9 cellular contexts compared by ENCODE assay signal in the genomic region with DNA sequence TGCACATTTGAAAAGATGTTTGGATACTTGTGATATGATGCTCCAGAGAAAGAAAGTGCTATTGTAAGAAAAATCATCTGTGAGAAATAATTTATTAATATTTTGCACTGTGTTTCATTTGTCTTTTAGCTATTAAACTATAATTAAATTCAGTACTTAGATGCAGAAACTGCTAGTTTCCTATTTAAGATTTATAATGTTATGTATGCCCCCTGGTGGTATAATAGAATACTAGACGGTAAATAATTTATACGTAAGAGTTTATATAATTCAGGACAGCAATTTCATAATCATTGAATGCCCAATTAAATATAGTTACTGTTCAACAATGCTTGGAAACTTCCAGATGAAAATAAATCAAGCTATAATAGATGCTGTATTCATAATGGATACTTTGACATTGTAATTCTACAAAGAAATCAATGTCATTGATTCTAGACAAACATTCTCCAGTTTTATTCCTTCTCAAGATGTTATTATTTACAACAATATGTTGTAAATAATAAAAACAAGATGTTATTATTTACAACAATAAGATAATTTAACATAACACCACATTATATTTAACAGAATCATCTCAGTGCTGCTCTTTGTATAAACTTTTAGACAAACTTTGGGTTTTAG.
DNase-seq lines count a peak whose midpoint lies in the region; ATAC-seq and TF ChIP-seq lines count a peak whose summit lies in the region.
"Had no signal": no experiment of that assay in that cellular context is flagged by ENCODE, and none has a peak within 500 bp of the region (broad histone marks: within the 10 kb centered on the region; RNA-seq: fewer than 3 reads in every experiment).

No MANE protein-coding gene starts in this region.

- no peaks in the 10 kb centered on the region for H3F3A ChIP-seq in smooth muscle cell (ENCODE audit: low read depth)

- H3K79me2 ChIP-seq in HCT116 (ENCODE audit: insufficient read depth, low read length) (no peaks in the 10 kb centered on the region), smooth muscle cell (ENCODE audit: low read depth) (no peaks in the 10 kb centered on the region)

- no peaks in the 10 kb centered on the region for H3K4me1 Mint-ChIP-seq in activated T-cell treated with anti-CD3 and anti-CD28 coated beads, Interleukin-2, amount 50 U/mL, for 4 hours (ENCODE audit: low read depth)

- RAD21 ChIA-PET in HCT116 (lab: Charles Lee; ENCODE audit: low non-redundant PET in 1 of 2, low total read pairs in 2 of 2, uncharacterized antibody in 2 of 2, unreplicated experiment in 2 of 2), result interaction anchor here in 1 of 2 experiments (0.6 kb wide), 1 partner anchor 184 kb away, joined by 3 read pairs; no protein-coding TSS in a partner anchor

- no peaks in the 10 kb centered on the region for H3K36me3 Mint-ChIP-seq in activated T-cell treated with anti-CD3 and anti-CD28 coated beads, Interleukin-2, amount 50 U/mL, for 4 hours (ENCODE audit: insufficient read depth)

- no peak overlapping the region for H3K27ac ChIP-seq in HCT116 (ENCODE audit: low read depth, low read length)
- H3K27ac ChIP-seq in Peyer's patch, result no peak overlapping the region
- H3K27ac ChIP-seq in esophagus muscularis mucosa (replicated peaks in 1 of 4), result no peak overlapping the region
- no peak overlapping the region for H3K27ac ChIP-seq in smooth muscle cell (ENCODE audit: low read depth)
- H3K27ac ChIP-seq in stomach, result no peak overlapping the region

- intact Hi-C loops in HCT116 (cut with micrococcal nuclease), result loop anchor here (1.0 to 10.0 kb wide), 2 partner anchors 184 to 941 kb away; partner anchors contain the start of gene MAN2A1
- intact Hi-C loops in esophagus muscularis mucosa (cut with DNase I), result loop anchor here (10.0 kb wide), 1 partner anchor 931 kb away; no protein-coding TSS in a partner anchor
- intact Hi-C loops in stomach (cut with DNase I; ENCODE audit: low total_unique reads), result no loop called here

- POLR2A ChIA-PET in HCT116 (lab: Charles Lee), result interaction anchor here (0.6 kb wide), 1 partner anchor 184 kb away, joined by 4 read pairs; no protein-coding TSS in a partner anchor

- BruUV-seq in HCT116 (replicated peaks; lab: Mats Ljungman, UMichigan), result no TSS peak

- TF ChIP-seq CTCF in AG10803 (conservative IDR thresholded peaks at IDR 0.05; ENCODE audit: low read length) (peak; percentile 62), HCT116 (IDR thresholded peaks at IDR 0.05 in 2 of 3, conservative IDR thresholded peaks at IDR 0.05 in 1 of 3; ENCODE audit: borderline replicate concordance in 1 of 3, insufficient read depth in 1 of 3, low read depth in 2 of 3, low read length in 2 of 3) (peak in 2 of 3 experiments; percentile 46 to 63; a peak in 3 of 6 replicates), Peyer's patch (IDR thresholded peaks at IDR 0.05) (peak in 4 of 6 experiments; percentile 22 to 54 (median 41)), esophagus muscularis mucosa (IDR thresholded peaks at IDR 0.05) (peak; percentile 23 to 58 (median 52)), smooth muscle cell (IDR thresholded peaks at IDR 0.05; ENCODE audit: borderline replicate concordance, insufficient read depth, poor library complexity, severe bottlenecking) (peak; percentile 64), stomach (IDR thresholded peaks at IDR 0.05) (peak in 3 of 7 experiments; percentile 23 to 68 (median 30))

- no peak overlapping the region for H3K4me3 Mint-ChIP-seq in activated T-cell treated with anti-CD3 and anti-CD28 coated beads, Interleukin-2, amount 50 U/mL, for 4 hours

- H3K9ac ChIP-seq in HCT116 (ENCODE audit: low read length), result no peak overlapping the region
- H3K9ac ChIP-seq in smooth muscle cell (ENCODE audit: low read depth), result no peak overlapping the region

- H4K20me1 ChIP-seq in HCT116 (ENCODE audit: insufficient read depth) (no peaks in the 10 kb centered on the region), smooth muscle cell (ENCODE audit: low read depth) (no peaks in the 10 kb centered on the region)

- H3K4me3 ChIP-seq in AG10803 (ENCODE audit: low read length) (no peak overlapping the region), HCT116 (replicated peaks in 1 of 2; ENCODE audit: low read depth in 1 of 2, low read length in 2 of 2) (no peak overlapping the region), Peyer's patch (no peak overlapping the region), esophagus muscularis mucosa (no peak overlapping the region), smooth muscle cell (no peak overlapping the region), stomach (no peak overlapping the region)
- H3K4me3 ChIP-seq: HAP-1 had no signal

- no peak overlapping the region for H2AFZ ChIP-seq in HCT116 (ENCODE audit: low read depth, low read length, poor library complexity, severe bottlenecking)
- H2AFZ ChIP-seq in smooth muscle cell (ENCODE audit: low read depth), result no peak overlapping the region

- CTCF ChIA-PET in HCT116 (lab: Charles Lee), result interaction anchor here (0.6 to 1.9 kb wide), 4 partner anchors 11 to 185 kb away, joined by 3 to 10 read pairs (median 4); no protein-coding TSS in a partner anchor

- H3K4me2 ChIP-seq in HCT116 (ENCODE audit: low read length), result peak overlapping the region; percentile 11
- H3K4me2 ChIP-seq in smooth muscle cell, result no peak overlapping the region

- 3% methylated on average over 2 of the region's 2 CpGs for WGBS in esophagus muscularis mucosa
- WGBS in smooth muscle cell (ENCODE audit: low lambda C conversion rate), result 18% methylated on average over 2 of the region's 2 CpGs
- WGBS in stomach, 5 donors, result 0 to 3% (median 2%) methylated on average over 2 of the region's 2 CpGs

- H3K9me2 ChIP-seq in HCT116 (ENCODE audit: insufficient read depth), result no peaks in the 10 kb centered on the region

- peak; percentile 52 for DNase-seq in AG10803 (ENCODE audit: low read depth)
- peak; percentile 22 for DNase-seq in HCT116 (ENCODE audit: low read depth, low spot score)
- DNase-seq in Peyer's patch, result no peak
- DNase-seq in esophagus muscularis mucosa (ENCODE audit: extremely low spot score), result no peak
- DNase-seq in smooth muscle cell (lab: John Stamatoyannopoulos, UW; ENCODE audit: unreplicated experiment), result no peak
- DNase-seq in activated T-cell treated with anti-CD3 and anti-CD28 coated beads, Interleukin-2, amount 50 U/mL, for 4 hours, result no peak
- DNase-seq in stomach, result no peak

- TF ChIP-seq POLR2A in HCT116 (IDR thresholded peaks at IDR 0.05; ENCODE audit: borderline replicate concordance, extremely low read depth, insufficient read depth, insufficient read length) (no peak), Peyer's patch (IDR thresholded peaks at IDR 0.05) (no peak), esophagus muscularis mucosa (IDR thresholded peaks at IDR 0.05; ENCODE audit: low read depth) (no peak), stomach (IDR thresholded peaks at IDR 0.05) (no peak)

- H3K27me3 Mint-ChIP-seq in activated T-cell treated with anti-CD3 and anti-CD28 coated beads, Interleukin-2, amount 50 U/mL, for 4 hours (ENCODE audit: low read depth), result peaks cover 4% of the 10 kb centered on the region

- ATAC-seq in HCT116 (no peak), GM19324 (IDR thresholded peaks at IDR 0.05; ENCODE audit: low FRiP score, unreplicated experiment) (no peak)
- ATAC-seq in activated T-cell treated with anti-CD3 and anti-CD28 coated beads, Interleukin-2, amount 50 U/mL, for 4 hours, result no peak

- H3K9me3 Mint-ChIP-seq in activated T-cell treated with anti-CD3 and anti-CD28 coated beads, Interleukin-2, amount 50 U/mL, for 4 hours, result no peaks in the 10 kb centered on the region

- H3K27me3 ChIP-seq in HCT116 (ENCODE audit: insufficient read depth, low read length) (no peaks in the 10 kb centered on the region), Peyer's patch (no peaks in the 10 kb centered on the region), esophagus muscularis mucosa (no peaks in the 10 kb centered on the region), smooth muscle cell (ENCODE audit: low read depth) (peaks cover 4% of the 10 kb centered on the region), stomach (no peaks in the 10 kb centered on the region)

- H3K9me3 ChIP-seq in HCT116 (ENCODE audit: control insufficient read depth in 1 of 2, insufficient read depth in 1 of 2, low read depth in 1 of 2, low read length in 2 of 2), result no peaks in the 10 kb centered on the region
- H3K9me3 ChIP-seq in Peyer's patch, result no peaks in the 10 kb centered on the region
- H3K9me3 ChIP-seq in esophagus muscularis mucosa, result no peaks in the 10 kb centered on the region
- no peaks in the 10 kb centered on the region for H3K9me3 ChIP-seq in smooth muscle cell (replicated peaks; ENCODE audit: low read depth)
- no peaks in the 10 kb centered on the region for H3K9me3 ChIP-seq in stomach
- H3K9me3 ChIP-seq: HAP-1 had no signal

- TF ChIP-seq EP300 in esophagus muscularis mucosa (IDR thresholded peaks at IDR 0.05) (no peak), stomach (IDR thresholded peaks at IDR 0.05) (no peak)

- H3K36me3 ChIP-seq in HCT116 (ENCODE audit: control insufficient read depth in 1 of 2, insufficient read depth in 2 of 2, low read length in 2 of 2) (no peaks in the 10 kb centered on the region), Peyer's patch (no peaks in the 10 kb centered on the region), esophagus muscularis mucosa (no peaks in the 10 kb centered on the region), smooth muscle cell (ENCODE audit: low read depth) (no peaks in the 10 kb centered on the region), stomach (no peaks in the 10 kb centered on the region)
- H3K36me3 ChIP-seq: HAP-1 had no signal

- peak; percentile 59 for TF ChIP-seq RAD21 in HCT116 (IDR thresholded peaks at IDR 0.05; ENCODE audit: low read depth)

- H3K4me1 ChIP-seq in HCT116 (ENCODE audit: control insufficient read depth in 1 of 2, insufficient read depth in 2 of 2, low read length in 2 of 2), result no peaks in the 10 kb centered on the region
- no peaks in the 10 kb centered on the region for H3K4me1 ChIP-seq in Peyer's patch
- no peaks in the 10 kb centered on the region for H3K4me1 ChIP-seq in esophagus muscularis mucosa
- no peaks in the 10 kb centered on the region for H3K4me1 ChIP-seq in smooth muscle cell (ENCODE audit: low read depth)
- no peaks in the 10 kb centered on the region for H3K4me1 ChIP-seq in stomach
- H3K4me1 ChIP-seq: HAP-1 had no signal

TF ChIP-seq in HCT116, 20 proteins besides CTCF, POLR2A, EP300 and RAD21:
- no peak for TF ChIP-seq POLR2AphosphoS5 (IDR thresholded peaks at IDR 0.05; ENCODE audit: low read depth, low read length)
- no peak for TF ChIP-seq ZFX (IDR thresholded peaks at IDR 0.05)
- no peak for TF ChIP-seq FOSL1 (IDR thresholded peaks at IDR 0.05; ENCODE audit: low read depth)
- no peak for TF ChIP-seq EGR1 (IDR thresholded peaks at IDR 0.05; ENCODE audit: low read depth)
TF ChIP-seq in HCT116: peak in this region for 0.

Comparison
In these comparisons a context has a peak if more than half of its experiments do, and no peak if none do; other contexts are left out.
1. DNase-seq: peak in AG10803 (single experiment) and HCT116 (single experiment); none in Peyer's patch (0 of 3), esophagus muscularis mucosa (single experiment), smooth muscle cell (single experiment), activated T-cell treated with anti-CD3 and anti-CD28 coated beads, Interleukin-2, amount 50 U/mL, for 4 hours (single experiment) and stomach (single experiment).